In genomic region chr4:56575820-56576429, GRCh38 we compare ENCODE assay signal across 8 cellular contexts.
A peak's percentile ranks its signal among the peaks of the same experiment; 100 is the strongest.
DNase-seq lines count a peak whose midpoint lies in the region; ATAC-seq and TF ChIP-seq lines count a peak whose summit lies in the region.

No MANE protein-coding gene starts in this region.

- POLR2A ChIA-PET in AG04450 (lab: Yijun Ruan, JAX) (no interaction called here), RWPE1 (lab: Yijun Ruan, JAX; ENCODE audit: low non-redundant PET) (no interaction called here)

- H3K9ac ChIP-seq in GM23248 = no peak overlapping the region

- peak; percentile 34 for DNase-seq in AG04450 (ENCODE audit: low read depth, low spot score)
- peak; percentile 66 for DNase-seq in GM23248
- DNase-seq in RWPE1 (ENCODE audit: low spot score) = peak; percentile 46
- peak; percentile 30 for DNase-seq in germinal center (ENCODE audit: low spot score)
- peak; percentile 56 for DNase-seq in superior temporal gyrus (ENCODE audit: extremely low spot score)
- no peak for DNase-seq in coronary artery (ENCODE audit: low spot score)
- DNase-seq in activated CD8-positive, alpha-beta memory T cell treated with anti-CD3 and anti-CD28 coated beads, Interleukin-2, amount 50 U/mL, for 4 hours = no peak

- H3K27me3 ChIP-seq in AG04450 (ENCODE audit: control insufficient read depth, insufficient read depth, low read length) = no peaks in the 10 kb centered on the region
- peaks cover 9% of the 10 kb centered on the region; the same call in 1 of the 2 replicates for H3K27me3 ChIP-seq in GM23248 (replicated peaks; ENCODE audit: insufficient read depth)

- H4K20me1 ChIP-seq in GM23248 (ENCODE audit: insufficient read depth) = no peaks in the 10 kb centered on the region

- H3K9me3 ChIP-seq in AG04450 (ENCODE audit: control insufficient read depth, insufficient read depth, low read length) (no peaks in the 10 kb centered on the region), GM23248 (ENCODE audit: low read depth) (no peaks in the 10 kb centered on the region)

- no peak overlapping the region for H3K4me3 ChIP-seq in AG04450 (ENCODE audit: low read depth, low read length)
- H3K4me3 ChIP-seq in GM23248 = no peak overlapping the region
- H3K4me3 ChIP-seq in coronary artery = no peak overlapping the region

- in situ Hi-C loops in GM23248 (cut with MboI) = no loop called here

- H3F3A ChIP-seq in GM23248 (ENCODE audit: insufficient read depth) = no peaks in the 10 kb centered on the region

- no peak overlapping the region for H2AFZ ChIP-seq in GM23248

- TF ChIP-seq CTCF in AG04450 (IDR thresholded peaks at IDR 0.05; ENCODE audit: low read depth, low read length) = peak; percentile 79
- TF ChIP-seq CTCF in RWPE1 (conservative IDR thresholded peaks at IDR 0.05; ENCODE audit: low read depth) = peak; percentile 63
- TF ChIP-seq CTCF in coronary artery (IDR thresholded peaks at IDR 0.05) = no peak

- H3K27ac ChIP-seq in AG04450 (ENCODE audit: low read depth, low read length) (no peak overlapping the region), GM23248 (no peak overlapping the region), RWPE1 (no peak overlapping the region), coronary artery (no peak overlapping the region)

- ATAC-seq in HG03354 (IDR thresholded peaks at IDR 0.05; ENCODE audit: poor library complexity, severe bottlenecking, unreplicated experiment) = no peak

- no peaks in the 10 kb centered on the region for H3K36me3 ChIP-seq in GM23248 (ENCODE audit: low read depth)

- no peaks in the 10 kb centered on the region for H3K9me2 ChIP-seq in GM23248 (ENCODE audit: insufficient read depth)

- H3K79me2 ChIP-seq in GM23248 (ENCODE audit: insufficient read depth) = no peaks in the 10 kb centered on the region

- CTCF ChIA-PET in AG04450 (lab: Charles Lee) (interaction anchor here (0.6 to 2.7 kb wide), 28 partner anchors 9 to 285 kb away, joined by 3 to 40 read pairs (median 4); no protein-coding TSS in a partner anchor), RWPE1 (lab: Yijun Ruan, JAX) (interaction anchor here (0.5 to 1.8 kb wide), 11 partner anchors 21 to 714 kb away, joined by 3 to 10 read pairs (median 4); no protein-coding TSS in a partner anchor)

- WGBS in GM23248 (ENCODE audit: low coverage in 1 of 2, low lambda C conversion rate in 2 of 2, missing lambda C conversion rate in 2 of 2), 2 experiments = 0 to 5% methylated on average over 1 of the region's 1 CpG

- H3K4me1 ChIP-seq in GM23248 (ENCODE audit: insufficient read depth) = no peaks in the 10 kb centered on the region

- H3K4me2 ChIP-seq in GM23248 (ENCODE audit: unreplicated experiment) = no peak overlapping the region

Comparison
In these comparisons a context has a peak if more than half of its experiments do, and no peak if none do; other contexts are left out.
1. DNase-seq: peak in AG04450 (single experiment), GM23248 (single experiment), RWPE1 (single experiment), germinal center (single experiment) and superior temporal gyrus (single experiment); none in coronary artery (single experiment) and activated CD8-positive, alpha-beta memory T cell treated with anti-CD3 and anti-CD28 coated beads, Interleukin-2, amount 50 U/mL, for 4 hours (single experiment).